ENCODE assay signal across 8 cellular contexts in the genomic region with DNA sequence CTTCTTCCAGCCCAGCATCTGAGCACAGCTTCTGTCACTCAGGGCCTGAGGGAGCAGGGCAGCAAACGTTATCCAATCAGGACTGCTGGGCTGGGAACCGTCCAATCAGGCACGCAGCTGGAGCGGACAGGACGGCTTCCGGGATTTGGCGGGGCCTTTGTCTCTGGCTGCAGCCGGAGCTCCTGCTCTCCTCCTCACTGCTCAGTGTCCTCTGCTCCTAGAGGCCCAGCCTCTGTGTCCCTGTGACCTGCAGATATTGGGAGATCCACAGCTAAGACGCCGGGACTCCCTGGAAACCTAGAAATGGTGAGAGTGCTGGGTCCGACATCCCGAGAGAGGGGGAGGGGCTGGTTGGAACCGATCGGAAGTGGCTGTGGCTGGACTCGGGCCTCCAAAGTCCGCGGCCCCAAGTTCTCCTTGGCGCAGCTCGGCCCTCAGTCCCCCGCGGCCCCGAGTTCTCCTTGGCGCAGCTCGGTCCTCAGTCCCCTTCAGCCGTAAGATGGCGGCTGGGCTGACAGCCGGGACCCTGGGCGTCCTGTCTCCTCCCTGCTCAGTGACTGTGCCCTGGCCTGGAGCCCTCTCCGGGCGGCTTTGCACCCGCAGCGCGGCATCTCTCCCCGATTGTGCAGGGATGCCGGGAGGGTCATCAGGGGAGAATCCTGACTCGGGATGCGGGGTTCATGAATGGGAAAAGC. TPM values are rescaled to one million over a fixed set of nuclear protein-coding genes. Genes with fewer than 3 reads are reported as not detected.
A peak's percentile ranks its signal among the peaks of the same experiment; 100 is the strongest.
DNase-seq lines count a peak whose midpoint lies in the region; ATAC-seq and TF ChIP-seq lines count a peak whose summit lies in the region.

Gene ZNF107, plus strand, starts transcription at position 154 of the 695 bp plus-strand sequence. Its CDS starts 150 bp downstream, at position 304.

- peaks cover 82% of the 10 kb centered on the region for H3K9me3 Mint-ChIP-seq in nephron progenitor cell
- peaks cover 18 to 20% of the 10 kb centered on the region in 2 donors for H3K9me3 Mint-ChIP-seq in stimulated activated naive CD8-positive, alpha-beta T cell treated with anti-CD3 and anti-CD28 coated beads, Interleukin-15, amount 100 ng/mL, for 72 hours

- peak within 1 kb of the TSS; percentile 98 for H3K4me3 Mint-ChIP-seq in nephron progenitor cell
- peak within 1 kb of the TSS; percentile 97 to 98 for H3K4me3 Mint-ChIP-seq in stimulated activated naive CD8-positive, alpha-beta T cell treated with anti-CD3 and anti-CD28 coated beads, Interleukin-15, amount 100 ng/mL, for 72 hours

- peaks cover 12% of the 10 kb centered on the region for H3K27me3 Mint-ChIP-seq in nephron progenitor cell (ENCODE audit: low read depth, poor library complexity)
- no peaks in the 10 kb centered on the region for H3K27me3 Mint-ChIP-seq in stimulated activated naive CD8-positive, alpha-beta T cell treated with anti-CD3 and anti-CD28 coated beads, Interleukin-15, amount 100 ng/mL, for 72 hours

- peak within 1 kb of the TSS; percentile 58; the same call in 1 of the 2 replicates for H3K4me3 ChIP-seq in H7 (ENCODE audit: insufficient read depth, low read depth, low read length)

- peak within 1 kb of the TSS; percentile 100 for H3K27ac Mint-ChIP-seq in nephron progenitor cell
- peak within 1 kb of the TSS; percentile 99 to 100 for H3K27ac Mint-ChIP-seq in stimulated activated naive CD8-positive, alpha-beta T cell treated with anti-CD3 and anti-CD28 coated beads, Interleukin-15, amount 100 ng/mL, for 72 hours

- peak; percentile 98 for DNase-seq in ELF-1 (ENCODE audit: low read depth, low spot score)
- peak; percentile 88 for DNase-seq in H7
- peak; percentile 96 for DNase-seq in M059J (ENCODE audit: low read depth)
- peak; percentile 96 to 98 for DNase-seq in SHP77 (lab: John Stamatoyannopoulos, UW)
- peak; percentile 79 for DNase-seq in activated effector memory CD4-positive, alpha-beta T cell treated with Interleukin-2 at 50 U/mL for 16 hours
- peak; percentile 90 for DNase-seq in fibroblast of the conjunctiva (ENCODE audit: low read depth)
- DNase-seq in nephron progenitor cell, result peak; percentile 80
- DNase-seq in stimulated activated naive CD8-positive, alpha-beta T cell treated with anti-CD3 and anti-CD28 coated beads, Interleukin-15, amount 100 ng/mL, for 72 hours, result peak; percentile 81 to 89

- peaks cover 48% of the 10 kb centered on the region for H3K36me3 Mint-ChIP-seq in nephron progenitor cell (ENCODE audit: low read depth)

- peak; percentile 100 for ATAC-seq in stimulated activated naive CD8-positive, alpha-beta T cell treated with anti-CD3 and anti-CD28 coated beads, Interleukin-15, amount 100 ng/mL, for 72 hours

- no peaks in the 10 kb centered on the region for H3K27me3 ChIP-seq in H7 (ENCODE audit: control insufficient read depth, insufficient read depth, low read length)

- no peaks in the 10 kb centered on the region for H3K36me3 ChIP-seq in H7 (replicated peaks; ENCODE audit: control insufficient read depth, insufficient read depth, low read length)

- peaks cover 15% of the 10 kb centered on the region for H3K4me1 Mint-ChIP-seq in nephron progenitor cell
- H3K4me1 Mint-ChIP-seq in stimulated activated naive CD8-positive, alpha-beta T cell treated with anti-CD3 and anti-CD28 coated beads, Interleukin-15, amount 100 ng/mL, for 72 hours, result peaks cover 46% of the 10 kb centered on the region

- no peak for TF ChIP-seq CTCF in nephron progenitor cell (IDR thresholded peaks at IDR 0.05)

RNA-seq across cellular contexts. Expression of gene ZNF107, which starts in this region (rescaled TPM):
- not detected in 2 replicates for total RNA-seq in H7 (2014; rRNA removed; shearing (Covaris generic))
- total RNA-seq in M059J (2014; rRNA removed; shearing (Covaris generic)), result 5.9 and 8.1 TPM in 2 replicates

Comparison
In these comparisons a context has a peak if more than half of its experiments do, and no peak if none do; other contexts are left out.
1. Peak in every context shown above with its lines: DNase-seq, ATAC-seq and H3K4me3 ChIP-seq.
2. Peak in DNase-seq and H3K4me3 ChIP-seq in H7; RNA of the gene not detected or under 1 TPM.